1 cellular context compared by ENCODE assay signal in genomic region chr4:10033191-10033881, GRCh38.
TF ChIP-seq lines count a peak whose summit lies in the region.

No MANE protein-coding gene starts in this region.

TF ChIP-seq in WTC11, 78 proteins besides CTCF, POLR2A, EP300 and RAD21 (continued from another document):
- no peak for TF ChIP-seq PRDM15 (CRISPR knock-in tag; IDR thresholded peaks at IDR 0.05)
- no peak for TF ChIP-seq ELF4 (CRISPR knock-in tag; IDR thresholded peaks at IDR 0.05; ENCODE audit: low read depth)
- TF ChIP-seq CBFB (CRISPR knock-in tag; IDR thresholded peaks at IDR 0.05; ENCODE audit: low read depth): no peak
- TF ChIP-seq NFE2L1 (CRISPR knock-in tag; IDR thresholded peaks at IDR 0.05): no peak
- no peak for TF ChIP-seq FOXK1 (CRISPR knock-in tag; IDR thresholded peaks at IDR 0.05)
- TF ChIP-seq, protein P1, sequence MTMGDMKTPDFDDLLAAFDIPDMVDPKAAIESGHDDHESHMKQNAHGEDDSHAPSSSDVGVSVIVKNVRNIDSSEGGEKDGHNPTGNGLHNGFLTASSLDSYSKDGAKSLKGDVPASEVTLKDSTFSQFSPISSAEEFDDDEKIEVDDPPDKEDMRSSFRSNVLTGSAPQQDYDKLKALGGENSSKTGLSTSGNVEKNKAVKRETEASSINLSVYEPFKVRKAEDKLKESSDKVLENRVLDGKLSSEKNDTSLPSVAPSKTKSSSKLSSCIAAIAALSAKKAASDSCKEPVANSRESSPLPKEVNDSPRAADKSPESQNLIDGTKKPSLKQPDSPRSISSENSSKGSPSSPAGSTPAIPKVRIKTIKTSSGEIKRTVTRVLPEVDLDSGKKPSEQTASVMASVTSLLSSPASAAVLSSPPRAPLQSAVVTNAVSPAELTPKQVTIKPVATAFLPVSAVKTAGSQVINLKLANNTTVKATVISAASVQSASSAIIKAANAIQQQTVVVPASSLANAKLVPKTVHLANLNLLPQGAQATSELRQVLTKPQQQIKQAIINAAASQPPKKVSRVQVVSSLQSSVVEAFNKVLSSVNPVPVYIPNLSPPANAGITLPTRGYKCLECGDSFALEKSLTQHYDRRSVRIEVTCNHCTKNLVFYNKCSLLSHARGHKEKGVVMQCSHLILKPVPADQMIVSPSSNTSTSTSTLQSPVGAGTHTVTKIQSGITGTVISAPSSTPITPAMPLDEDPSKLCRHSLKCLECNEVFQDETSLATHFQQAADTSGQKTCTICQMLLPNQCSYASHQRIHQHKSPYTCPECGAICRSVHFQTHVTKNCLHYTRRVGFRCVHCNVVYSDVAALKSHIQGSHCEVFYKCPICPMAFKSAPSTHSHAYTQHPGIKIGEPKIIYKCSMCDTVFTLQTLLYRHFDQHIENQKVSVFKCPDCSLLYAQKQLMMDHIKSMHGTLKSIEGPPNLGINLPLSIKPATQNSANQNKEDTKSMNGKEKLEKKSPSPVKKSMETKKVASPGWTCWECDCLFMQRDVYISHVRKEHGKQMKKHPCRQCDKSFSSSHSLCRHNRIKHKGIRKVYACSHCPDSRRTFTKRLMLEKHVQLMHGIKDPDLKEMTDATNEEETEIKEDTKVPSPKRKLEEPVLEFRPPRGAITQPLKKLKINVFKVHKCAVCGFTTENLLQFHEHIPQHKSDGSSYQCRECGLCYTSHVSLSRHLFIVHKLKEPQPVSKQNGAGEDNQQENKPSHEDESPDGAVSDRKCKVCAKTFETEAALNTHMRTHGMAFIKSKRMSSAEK (CRISPR knock-in tag; IDR thresholded peaks at IDR 0.05; ENCODE audit: borderline replicate concordance): no peak
- no peak for TF ChIP-seq IRF1 (CRISPR knock-in tag; IDR thresholded peaks at IDR 0.05)
- TF ChIP-seq ZNF263 (CRISPR knock-in tag; IDR thresholded peaks at IDR 0.05; ENCODE audit: low read depth): no peak
- TF ChIP-seq, protein P2, sequence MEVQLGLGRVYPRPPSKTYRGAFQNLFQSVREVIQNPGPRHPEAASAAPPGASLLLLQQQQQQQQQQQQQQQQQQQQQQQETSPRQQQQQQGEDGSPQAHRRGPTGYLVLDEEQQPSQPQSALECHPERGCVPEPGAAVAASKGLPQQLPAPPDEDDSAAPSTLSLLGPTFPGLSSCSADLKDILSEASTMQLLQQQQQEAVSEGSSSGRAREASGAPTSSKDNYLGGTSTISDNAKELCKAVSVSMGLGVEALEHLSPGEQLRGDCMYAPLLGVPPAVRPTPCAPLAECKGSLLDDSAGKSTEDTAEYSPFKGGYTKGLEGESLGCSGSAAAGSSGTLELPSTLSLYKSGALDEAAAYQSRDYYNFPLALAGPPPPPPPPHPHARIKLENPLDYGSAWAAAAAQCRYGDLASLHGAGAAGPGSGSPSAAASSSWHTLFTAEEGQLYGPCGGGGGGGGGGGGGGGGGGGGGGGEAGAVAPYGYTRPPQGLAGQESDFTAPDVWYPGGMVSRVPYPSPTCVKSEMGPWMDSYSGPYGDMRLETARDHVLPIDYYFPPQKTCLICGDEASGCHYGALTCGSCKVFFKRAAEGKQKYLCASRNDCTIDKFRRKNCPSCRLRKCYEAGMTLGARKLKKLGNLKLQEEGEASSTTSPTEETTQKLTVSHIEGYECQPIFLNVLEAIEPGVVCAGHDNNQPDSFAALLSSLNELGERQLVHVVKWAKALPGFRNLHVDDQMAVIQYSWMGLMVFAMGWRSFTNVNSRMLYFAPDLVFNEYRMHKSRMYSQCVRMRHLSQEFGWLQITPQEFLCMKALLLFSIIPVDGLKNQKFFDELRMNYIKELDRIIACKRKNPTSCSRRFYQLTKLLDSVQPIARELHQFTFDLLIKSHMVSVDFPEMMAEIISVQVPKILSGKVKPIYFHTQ (CRISPR knock-in tag; IDR thresholded peaks at IDR 0.05): no peak
- no peak for TF ChIP-seq ARID4B (CRISPR knock-in tag; IDR thresholded peaks at IDR 0.05; ENCODE audit: borderline replicate concordance)
